ENCODE assay signal across 1 cellular context in the genomic region with DNA sequence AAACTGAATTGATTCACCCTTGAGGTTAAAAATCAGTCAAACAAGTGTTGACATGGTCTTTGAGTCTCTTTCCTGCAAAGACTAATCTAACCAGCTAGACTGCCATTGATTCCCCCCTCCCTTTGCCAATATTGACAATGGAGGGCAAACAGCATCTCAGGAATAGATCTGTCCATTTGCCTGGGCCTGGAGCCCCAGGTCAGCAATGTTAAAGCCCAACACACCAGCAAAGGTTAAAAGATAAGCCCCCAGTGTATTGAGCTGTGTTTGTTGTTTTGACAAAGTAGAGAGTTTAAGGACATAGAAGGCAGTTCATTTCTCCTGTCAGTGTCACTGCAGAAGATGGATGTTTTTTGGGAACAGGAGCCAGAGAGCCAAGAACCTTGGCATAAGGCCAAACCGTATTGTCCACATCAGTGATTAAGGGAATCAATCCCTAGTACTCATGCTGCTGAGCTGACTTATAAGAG.
TF ChIP-seq lines count a peak whose summit lies in the region.

No MANE protein-coding gene starts in this region.

TF ChIP-seq in HepG2, 621 proteins besides CTCF, POLR2A, EP300 and RAD21 (continued from another document):
- TF ChIP-seq DPF2 (CRISPR knock-in tag; IDR thresholded peaks at IDR 0.05; ENCODE audit: borderline replicate concordance, low read depth) (peak; percentile 95), ZNF572 (CRISPR knock-in tag; IDR thresholded peaks at IDR 0.05) (peak; percentile 77; the same call in 1 of the 2 replicates), KLF6 (CRISPR knock-in tag; IDR thresholded peaks at IDR 0.05) (no peak), HOXA3 (CRISPR knock-in tag; IDR thresholded peaks at IDR 0.05) (peak; percentile 52; the same call in 1 of the 2 replicates), NFE2 (CRISPR knock-in tag; IDR thresholded peaks at IDR 0.05) (no peak), ZSCAN21 (CRISPR knock-in tag; IDR thresholded peaks at IDR 0.05; ENCODE audit: borderline replicate concordance) (0 out of 2 replicates have a peak, but pooled peaks have one; percentile 65), BORCS8-MEF2B (CRISPR knock-in tag; IDR thresholded peaks at IDR 0.05) (peak; percentile 86; the same call in 1 of the 2 replicates), STAG1 (CRISPR knock-in tag; IDR thresholded peaks at IDR 0.05) (0 out of 2 replicates have a peak, but pooled peaks have one; percentile 14), TGIF2 (CRISPR knock-in tag; IDR thresholded peaks at IDR 0.05) (no peak), RFXAP (CRISPR knock-in tag; IDR thresholded peaks at IDR 0.05; ENCODE audit: borderline replicate concordance) (0 out of 2 replicates have a peak, but pooled peaks have one; percentile 50), ZNF670 (CRISPR knock-in tag; IDR thresholded peaks at IDR 0.05; ENCODE audit: borderline replicate concordance) (peak; percentile 92; the same call in 1 of the 2 replicates), ATRX (CRISPR knock-in tag; IDR thresholded peaks at IDR 0.05; ENCODE audit: borderline replicate concordance) (no peak), GATAD1 (CRISPR knock-in tag; IDR thresholded peaks at IDR 0.05) (peak; percentile 53; the same call in 1 of the 2 replicates)
- TF ChIP-seq, protein P1, sequence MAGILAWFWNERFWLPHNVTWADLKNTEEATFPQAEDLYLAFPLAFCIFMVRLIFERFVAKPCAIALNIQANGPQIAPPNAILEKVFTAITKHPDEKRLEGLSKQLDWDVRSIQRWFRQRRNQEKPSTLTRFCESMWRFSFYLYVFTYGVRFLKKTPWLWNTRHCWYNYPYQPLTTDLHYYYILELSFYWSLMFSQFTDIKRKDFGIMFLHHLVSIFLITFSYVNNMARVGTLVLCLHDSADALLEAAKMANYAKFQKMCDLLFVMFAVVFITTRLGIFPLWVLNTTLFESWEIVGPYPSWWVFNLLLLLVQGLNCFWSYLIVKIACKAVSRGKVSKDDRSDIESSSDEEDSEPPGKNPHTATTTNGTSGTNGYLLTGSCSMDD (CRISPR knock-in tag; IDR thresholded peaks at IDR 0.05): no peak
- TF ChIP-seq, protein P2, sequence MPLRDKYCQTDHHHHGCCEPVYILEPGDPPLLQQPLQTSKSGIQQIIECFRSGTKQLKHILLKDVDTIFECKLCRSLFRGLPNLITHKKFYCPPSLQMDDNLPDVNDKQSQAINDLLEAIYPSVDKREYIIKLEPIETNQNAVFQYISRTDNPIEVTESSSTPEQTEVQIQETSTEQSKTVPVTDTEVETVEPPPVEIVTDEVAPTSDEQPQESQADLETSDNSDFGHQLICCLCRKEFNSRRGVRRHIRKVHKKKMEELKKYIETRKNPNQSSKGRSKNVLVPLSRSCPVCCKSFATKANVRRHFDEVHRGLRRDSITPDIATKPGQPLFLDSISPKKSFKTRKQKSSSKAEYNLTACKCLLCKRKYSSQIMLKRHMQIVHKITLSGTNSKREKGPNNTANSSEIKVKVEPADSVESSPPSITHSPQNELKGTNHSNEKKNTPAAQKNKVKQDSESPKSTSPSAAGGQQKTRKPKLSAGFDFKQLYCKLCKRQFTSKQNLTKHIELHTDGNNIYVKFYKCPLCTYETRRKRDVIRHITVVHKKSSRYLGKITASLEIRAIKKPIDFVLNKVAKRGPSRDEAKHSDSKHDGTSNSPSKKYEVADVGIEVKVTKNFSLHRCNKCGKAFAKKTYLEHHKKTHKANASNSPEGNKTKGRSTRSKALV (CRISPR knock-in tag; IDR thresholded peaks at IDR 0.05): no peak
- TF ChIP-seq, protein P3, sequence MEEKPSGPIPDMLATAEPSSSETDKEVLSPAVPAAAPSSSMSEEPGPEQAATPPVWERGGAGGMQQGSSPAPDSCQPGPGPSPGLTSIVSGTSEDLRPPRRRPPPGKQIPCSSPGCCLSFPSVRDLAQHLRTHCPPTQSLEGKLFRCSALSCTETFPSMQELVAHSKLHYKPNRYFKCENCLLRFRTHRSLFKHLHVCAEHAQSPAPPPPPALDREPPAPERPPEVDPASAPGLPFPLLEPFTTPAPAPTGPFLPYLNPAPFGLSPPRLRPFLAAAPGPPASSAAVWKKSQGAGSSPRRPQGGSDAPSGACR (CRISPR knock-in tag; IDR thresholded peaks at IDR 0.05): peak; percentile 55; the same call in 1 of the 2 replicates
